8 cellular contexts compared by ENCODE assay signal in genomic region chr2:73386342-73386868, GRCh38. TPM values are rescaled to one million over a fixed set of nuclear protein-coding genes. Genes with fewer than 3 reads are reported as not detected.
DNase-seq lines count a peak whose midpoint lies in the region; ATAC-seq and TF ChIP-seq lines count a peak whose summit lies in the region.

No MANE protein-coding gene starts in this region.

- DNase-seq in NCI-H1436 (lab: John Stamatoyannopoulos, UW) (peak; percentile 28), NCI-H1436 treated with DMSO at 0.1 percent for 48 hours (lab: John Stamatoyannopoulos, UW) (no peak), RWPE2 (ENCODE audit: low spot score) (no peak), fibroblast of lung (ENCODE audit: low read depth in 2 of 2) (no peak), trophoblast cell (no peak), pons (ENCODE audit: low spot score) (no peak)

- H3K36me3 ChIP-seq in RWPE2 (ENCODE audit: low read depth) = no peaks in the 10 kb centered on the region
- no peaks in the 10 kb centered on the region for H3K36me3 ChIP-seq in fibroblast of lung (ENCODE audit: control insufficient read depth, insufficient read depth, low read length)
- H3K36me3 ChIP-seq in trophoblast cell (ENCODE audit: control insufficient read depth in 1 of 2, insufficient read depth in 2 of 2, low read length in 2 of 2) = no peaks in the 10 kb centered on the region

- no peak overlapping the region for H2BK5ac ChIP-seq in trophoblast cell (ENCODE audit: low read depth, low read length, poor library complexity)

- WGBS in trophoblast cell (ENCODE audit: extremely low coverage, insufficient coverage, insufficient read length) = no CpG with 5 or more reads among the region's 24 CpGs

- H3K23ac ChIP-seq in trophoblast cell (ENCODE audit: low read length) = no peak overlapping the region

- no peak overlapping the region for H2BK12ac ChIP-seq in trophoblast cell (ENCODE audit: low read length)

- peaks cover 9% of the 10 kb centered on the region for H3K79me1 ChIP-seq in trophoblast cell (ENCODE audit: low read length)

- peak overlapping the region; percentile 28 for H4K91ac ChIP-seq in trophoblast cell (ENCODE audit: low read depth, low read length)

- H3K4me3 ChIP-seq in RWPE2 (ENCODE audit: severe bottlenecking) (peak overlapping the region; percentile 55), fibroblast of lung (replicated peaks in 1 of 4; ENCODE audit: control extremely low read depth in 1 of 4, insufficient read depth in 1 of 4, low read depth in 3 of 4, low read length in 4 of 4) (peak overlapping the region; percentile 88 to 96 (median 92)), trophoblast cell (ENCODE audit: low read depth, low read length) (peak overlapping the region; percentile 95)

- H3K4me1 ChIP-seq in RWPE2 (ENCODE audit: insufficient read depth, poor library complexity, severe bottlenecking) (peaks cover 11% of the 10 kb centered on the region), fibroblast of lung (ENCODE audit: control insufficient read depth, extremely low read depth, insufficient read depth, low read length) (peaks cover 3% of the 10 kb centered on the region), trophoblast cell (ENCODE audit: control insufficient read depth in 1 of 2, insufficient read depth in 2 of 2, low read length in 2 of 2) (peaks cover 2 to 5% of the 10 kb centered on the region in 2 experiments)

- H2AK5ac ChIP-seq in trophoblast cell (ENCODE audit: low read length) = no peak overlapping the region

- no peak overlapping the region for H3K4ac ChIP-seq in trophoblast cell (ENCODE audit: low read depth, low read length)

- H3K27me3 ChIP-seq in RWPE2 (ENCODE audit: insufficient read depth, poor library complexity, severe bottlenecking) (no peaks in the 10 kb centered on the region), fibroblast of lung (ENCODE audit: control insufficient read depth, insufficient read depth, low read length) (no peaks in the 10 kb centered on the region), trophoblast cell (ENCODE audit: insufficient read depth, low read length) (no peaks in the 10 kb centered on the region)

- H4K20me1 ChIP-seq in fibroblast of lung (ENCODE audit: control insufficient read depth, extremely low read depth, insufficient read depth, low read length) = no peaks in the 10 kb centered on the region

- H3K4me2 ChIP-seq in fibroblast of lung (ENCODE audit: extremely low read depth, insufficient read depth, low read length) = peak overlapping the region; percentile 92
- peak overlapping the region; percentile 91 for H3K4me2 ChIP-seq in trophoblast cell (ENCODE audit: low read length)

- H3K79me2 ChIP-seq in fibroblast of lung (ENCODE audit: control insufficient read depth, insufficient read depth, low read length) = peaks cover 14% of the 10 kb centered on the region
- H3K79me2 ChIP-seq in trophoblast cell (ENCODE audit: control insufficient read depth, insufficient read depth, low read length, poor library complexity) = peaks cover 5% of the 10 kb centered on the region

- H3K9ac ChIP-seq in fibroblast of lung (ENCODE audit: insufficient read depth, low read length) (peak overlapping the region; percentile 85), trophoblast cell (ENCODE audit: low read length) (peak overlapping the region; percentile 93)

- no peak overlapping the region for H3K18ac ChIP-seq in trophoblast cell (ENCODE audit: low read length)

- ATAC-seq in HG02623 (IDR thresholded peaks at IDR 0.05; ENCODE audit: unreplicated experiment) = peak; percentile 9
- ATAC-seq in RWPE2 (ENCODE audit: low read depth) = peak; percentile 15
- no peak for ATAC-seq in HG02981 (IDR thresholded peaks at IDR 0.05; ENCODE audit: unreplicated experiment)

- TF ChIP-seq CTCF in RWPE2 (IDR thresholded peaks at IDR 0.05; ENCODE audit: poor library complexity, severe bottlenecking) (no peak), fibroblast of lung (conservative IDR thresholded peaks at IDR 0.05 in 1 of 2, IDR thresholded peaks at IDR 0.05 in 1 of 2; ENCODE audit: low read depth in 1 of 2, low read length in 2 of 2) (no peak)

- H3K9me3 ChIP-seq in RWPE2 (ENCODE audit: severe bottlenecking) = no peaks in the 10 kb centered on the region
- no peaks in the 10 kb centered on the region for H3K9me3 ChIP-seq in fibroblast of lung (ENCODE audit: control insufficient read depth, insufficient read depth, low read depth, low read length)
- peaks cover 2% of the 10 kb centered on the region for H3K9me3 ChIP-seq in trophoblast cell (ENCODE audit: insufficient read depth, low read depth, low read length)

- H3K14ac ChIP-seq in trophoblast cell (ENCODE audit: low read length) = peak overlapping the region; percentile 6

- H4K8ac ChIP-seq in trophoblast cell (ENCODE audit: low read depth, low read length) = peak overlapping the region; percentile 26

- peak overlapping the region; percentile 14 for H4K12ac ChIP-seq in trophoblast cell (ENCODE audit: low read depth, low read length)

- no peak overlapping the region for H2BK120ac ChIP-seq in trophoblast cell (ENCODE audit: insufficient read depth, low read length, poor library complexity)

- H3K27ac ChIP-seq in RWPE2 (ENCODE audit: poor library complexity, severe bottlenecking) (peak overlapping the region; percentile 62), fibroblast of lung (ENCODE audit: insufficient read depth, low read length) (peak overlapping the region; percentile 89), trophoblast cell (ENCODE audit: low read depth, low read length) (peak overlapping the region; percentile 81)

- H2AFZ ChIP-seq in fibroblast of lung (ENCODE audit: low read length) (peak overlapping the region; percentile 94), trophoblast cell (ENCODE audit: insufficient read depth, low read length, poor library complexity) (peak overlapping the region; percentile 76)

RNA-seq across cellular contexts. Expression of gene ALMS1, which starts 0.8 kb away (rescaled TPM):
- 12.3 and 13.4 TPM in 2 replicates for total RNA-seq in fibroblast of lung
- polyA plus RNA-seq in fibroblast of lung = 6.8 and 7.5 TPM in 2 replicates
- polyA plus RNA-seq in fibroblast of lung (2012) = 5.7 and 6.2 TPM in 2 replicates
- 6.8 and 9.0 TPM in 2 replicates for polyA minus RNA-seq in fibroblast of lung (ENCODE audit: low replicate concordance)
- 4.3 and 5.2 TPM in 2 replicates for polyA plus RNA-seq in trophoblast cell (2013)
